11 cellular contexts compared by ENCODE assay signal in the genomic region with DNA sequence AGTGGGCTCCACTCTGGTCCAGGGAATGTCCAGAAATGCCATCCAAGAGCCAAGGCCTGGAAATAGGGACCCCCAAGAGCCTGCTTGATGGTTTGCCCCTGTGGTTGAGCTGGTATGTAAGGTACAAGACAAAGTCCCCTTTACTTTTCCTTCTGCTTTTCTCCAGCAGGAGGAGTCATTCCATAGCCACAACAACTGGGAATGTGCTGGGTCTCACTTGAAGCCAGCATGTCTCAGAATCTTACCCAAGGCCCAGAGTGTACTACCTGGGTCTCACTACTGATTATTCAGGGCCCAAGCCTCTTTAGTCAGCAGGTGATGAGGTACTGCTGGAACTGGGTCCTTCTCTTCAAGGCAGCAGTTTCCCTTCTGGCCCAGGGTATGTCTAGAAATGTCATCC.
A peak's percentile ranks its signal among the peaks of the same experiment; 100 is the strongest.
DNase-seq lines count a peak whose midpoint lies in the region; TF ChIP-seq lines count a peak whose summit lies in the region.
"Had no signal": no experiment of that assay in that cellular context is flagged by ENCODE, and none has a peak within 500 bp of the region (broad histone marks: within the 10 kb centered on the region; RNA-seq: fewer than 3 reads in every experiment).

No MANE protein-coding gene starts in this region.

- DNase-seq in AG09309 (ENCODE audit: low read depth) (peak; percentile 5), HFFc6 (peak; percentile 10), cardiac fibroblast (ENCODE audit: low read depth in 2 of 2) (peak; percentile 61 to 71), kidney epithelial cell (ENCODE audit: low read depth) (no peak), mucosa of gallbladder (ENCODE audit: low spot score) (no peak), SHP77 treated with DMSO at 0.1 percent for 48 hours (lab: John Stamatoyannopoulos, UW) (no peak)
- no peak for DNase-seq in activated CD4-positive, CD25-positive, alpha-beta regulatory T cell treated with anti-CD3 and anti-CD28 coated beads, Interleukin-2, amount 50 U/mL, for 72 hours
- no peak for DNase-seq in activated CD4-positive, alpha-beta T cell treated with anti-CD3 and anti-CD28 coated beads, Interleukin-2, amount 10 ng/mL, durations not matched to agents 24 days and 14 days
- DNase-seq: naive B cell, NCI-H69 had no signal

- H3K4me3 ChIP-seq in AG09309 (ENCODE audit: control insufficient read depth, low read depth, low read length) (no peak overlapping the region), cardiac fibroblast (replicated peaks in 1 of 2; ENCODE audit: low read depth in 2 of 2, low read length in 2 of 2) (no peak overlapping the region), kidney epithelial cell (ENCODE audit: low read depth, low read length) (no peak overlapping the region)

- peaks cover 8% of the 10 kb centered on the region for H3K4me1 Mint-ChIP-seq in HFFc6 (ENCODE audit: low read depth)
- H3K4me1 Mint-ChIP-seq in activated CD4-positive, alpha-beta T cell treated with anti-CD3 and anti-CD28 coated beads, Interleukin-2, amount 10 ng/mL, durations not matched to agents 24 days and 14 days: peaks cover 2% of the 10 kb centered on the region

- no peak overlapping the region for H3K27ac Mint-ChIP-seq in HFFc6
- H3K27ac Mint-ChIP-seq in activated CD4-positive, alpha-beta T cell treated with anti-CD3 and anti-CD28 coated beads, Interleukin-2, amount 10 ng/mL, durations not matched to agents 24 days and 14 days: no peak overlapping the region
- H3K27ac Mint-ChIP-seq: dendritic cell treated with granulocyte-macrophage colony-stimulating factor and Interleukin-4, amounts not matched to agents 40 ng/mL and 50 ng/mL, for 4 days; naive B cell had no signal

- intact Hi-C loops in activated CD4-positive, alpha-beta T cell treated with anti-CD3 and anti-CD28 coated beads, Interleukin-2, amount 10 ng/mL, durations not matched to agents 24 days and 14 days (cut with micrococcal nuclease): no loop called here

- H3K27me3 Mint-ChIP-seq in HFFc6 (ENCODE audit: insufficient read depth): no peaks in the 10 kb centered on the region; the same call in 1 of the 2 replicates
- no peaks in the 10 kb centered on the region for H3K27me3 Mint-ChIP-seq in activated CD4-positive, alpha-beta T cell treated with anti-CD3 and anti-CD28 coated beads, Interleukin-2, amount 10 ng/mL, durations not matched to agents 24 days and 14 days
- H3K27me3 Mint-ChIP-seq: naive B cell had no signal

- no peaks in the 10 kb centered on the region for H3K27me3 ChIP-seq in kidney epithelial cell (ENCODE audit: control insufficient read depth, insufficient read depth, low read length)

- TF ChIP-seq CTCF in AG09309 (IDR thresholded peaks at IDR 0.05; ENCODE audit: control insufficient read depth, insufficient read depth, low read depth, low read length, missing control alignments) (peak; percentile 66), HFFc6 (IDR thresholded peaks at IDR 0.05) (peak; percentile 67), cardiac fibroblast (IDR thresholded peaks at IDR 0.05; ENCODE audit: low read depth, low read length) (peak; percentile 58), kidney epithelial cell (IDR thresholded peaks at IDR 0.05; ENCODE audit: insufficient read depth, low read length, poor library complexity, severe bottlenecking) (peak; percentile 32)

- H3K9me3 Mint-ChIP-seq in HFFc6: peaks cover 4% of the 10 kb centered on the region; the same call in 1 of the 2 replicates
- H3K9me3 Mint-ChIP-seq in activated CD4-positive, alpha-beta T cell treated with anti-CD3 and anti-CD28 coated beads, Interleukin-2, amount 10 ng/mL, durations not matched to agents 24 days and 14 days: peaks cover 27% of the 10 kb centered on the region

- H3K36me3 ChIP-seq in kidney epithelial cell (ENCODE audit: control insufficient read depth, insufficient read depth, low read length): no peaks in the 10 kb centered on the region

- no peaks in the 10 kb centered on the region for H3K36me3 Mint-ChIP-seq in HFFc6 (ENCODE audit: low read depth)
- peaks cover 7% of the 10 kb centered on the region for H3K36me3 Mint-ChIP-seq in activated CD4-positive, alpha-beta T cell treated with anti-CD3 and anti-CD28 coated beads, Interleukin-2, amount 10 ng/mL, durations not matched to agents 24 days and 14 days (ENCODE audit: low read depth)

- H3K4me3 Mint-ChIP-seq in HFFc6: no peak overlapping the region
- H3K4me3 Mint-ChIP-seq in activated CD4-positive, alpha-beta T cell treated with anti-CD3 and anti-CD28 coated beads, Interleukin-2, amount 10 ng/mL, durations not matched to agents 24 days and 14 days: no peak overlapping the region
- H3K4me3 Mint-ChIP-seq: dendritic cell treated with granulocyte-macrophage colony-stimulating factor and Interleukin-4, amounts not matched to agents 40 ng/mL and 50 ng/mL, for 4 days; naive B cell had no signal

Comparison
In these comparisons a context has a peak if more than half of its experiments do, and no peak if none do; other contexts are left out.
1. DNase-seq: peak in AG09309 (single experiment), HFFc6 (single experiment) and cardiac fibroblast (2 of 2); none in kidney epithelial cell (single experiment), mucosa of gallbladder (single experiment), activated CD4-positive, CD25-positive, alpha-beta regulatory T cell treated with anti-CD3 and anti-CD28 coated beads, Interleukin-2, amount 50 U/mL, for 72 hours (single experiment), SHP77 treated with DMSO at 0.1 percent for 48 hours (single experiment) and activated CD4-positive, alpha-beta T cell treated with anti-CD3 and anti-CD28 coated beads, Interleukin-2, amount 10 ng/mL, durations not matched to agents 24 days and 14 days (single experiment).
2. Peak in every context shown above with its lines, with median percentiles within 50 percentile points of each other: CTCF ChIP-seq.